ENCODE assay signal across 1 cellular context in genomic region chr9:98781588-98782383, GRCh38.
TF ChIP-seq lines count a peak whose summit lies in the region.

No MANE protein-coding gene starts in this region.

TF ChIP-seq in HepG2, 621 proteins besides CTCF, POLR2A, EP300 and RAD21:
- TF ChIP-seq NR2F6 (IDR thresholded peaks at IDR 0.05), result no peak
- 0 out of 2 replicates have a peak, but pooled peaks have one; percentile 19 for TF ChIP-seq NR2F6 (CRISPR knock-in tag; IDR thresholded peaks at IDR 0.05)
- no peak for TF ChIP-seq CENPBD1 (CRISPR knock-in tag; IDR thresholded peaks at IDR 0.05; ENCODE audit: borderline replicate concordance, low read depth)
